ENCODE assay signal across 8 cellular contexts in genomic region chr17:50270430-50271172, GRCh38. TPM values are rescaled to one million over a fixed set of nuclear protein-coding genes. Genes with fewer than 3 reads are reported as not detected.
DNase-seq lines count a peak whose midpoint lies in the region; ATAC-seq and TF ChIP-seq lines count a peak whose summit lies in the region.

No MANE protein-coding gene starts in this region.

- CTCF ChIA-PET in AG04449 (lab: Yijun Ruan, JAX) = interaction anchor here (0.6 to 19.7 kb wide), 11 partner anchors 8 to 131 kb away, joined by 3 to 489 read pairs (median 17); partner anchors contain the start of genes COL1A1 and SGCA

- H3K27me3 ChIP-seq in esophagus muscularis mucosa (peaks cover 0 to 5% (median 0%) of the 10 kb centered on the region in 4 donors), muscle layer of colon (ENCODE audit: control insufficient read depth in 1 of 2, insufficient read depth in 2 of 2, low read length in 2 of 2) (no peaks in the 10 kb centered on the region)

- TF ChIP-seq CTCF in AG04449 (IDR thresholded peaks at IDR 0.05; ENCODE audit: insufficient read depth, low read length, missing control alignments) = no peak
- TF ChIP-seq CTCF in LNCAP (IDR thresholded peaks at IDR 0.05) = peak; percentile 17; the same call in 1 of the 2 replicates
- no peak for TF ChIP-seq CTCF in esophagus muscularis mucosa (IDR thresholded peaks at IDR 0.05)

- DNase-seq in AG04449 (ENCODE audit: low read depth, low spot score) (no peak), esophagus muscularis mucosa (ENCODE audit: extremely low spot score) (no peak), NCI-H748 (lab: John Stamatoyannopoulos, UW; ENCODE audit: unreplicated experiment) (no peak), NCI-H510A (lab: John Stamatoyannopoulos, UW) (no peak)
- no peak for DNase-seq in activated CD4-positive, alpha-beta T cell treated with anti-CD3 and anti-CD28 coated beads for 1 hour

- H3K36me3 ChIP-seq in esophagus muscularis mucosa (no peaks in the 10 kb centered on the region), muscle layer of colon (ENCODE audit: insufficient read depth, low read length) (no peaks in the 10 kb centered on the region)

- H3K4me1 ChIP-seq in esophagus muscularis mucosa (peaks cover 28 to 66% (median 48%) of the 10 kb centered on the region in 4 donors), muscle layer of colon (ENCODE audit: insufficient read depth, low read length) (peaks cover 60% of the 10 kb centered on the region)

- POLR2A ChIA-PET in AG04449 (lab: Yijun Ruan, JAX) = interaction anchor here (1.0 to 30.0 kb wide), 2 partner anchors 51 to 79 kb away, joined by 9 to 2316 read pairs; partner anchors contain the start of gene COL1A1

- H3K9me3 ChIP-seq in esophagus muscularis mucosa = no peaks in the 10 kb centered on the region
- no peaks in the 10 kb centered on the region for H3K9me3 ChIP-seq in muscle layer of colon (ENCODE audit: low read length)

- WGBS in esophagus muscularis mucosa = 64% methylated on average over 3 of the region's 19 CpGs

- H3K4me3 ChIP-seq in AG04449 (ENCODE audit: low read depth, low read length) (peak overlapping the region; percentile 53), esophagus muscularis mucosa (no peak overlapping the region), muscle layer of colon (ENCODE audit: low read depth in 1 of 2, low read length in 2 of 2) (peak overlapping the region in 1 of 2 donors; percentile 13)

- intact Hi-C loops in esophagus muscularis mucosa (cut with DNase I) = no loop called here

- H3K27ac ChIP-seq in esophagus muscularis mucosa (replicated peaks in 1 of 4) (peak overlapping the region; percentile 12 to 59 (median 58)), muscle layer of colon (ENCODE audit: low read depth, low read length) (peak overlapping the region; percentile 70)

- no peak overlapping the region for H3K9ac ChIP-seq in muscle layer of colon (ENCODE audit: low read length)

- no peak for TF ChIP-seq EP300 in esophagus muscularis mucosa (IDR thresholded peaks at IDR 0.05)

- TF ChIP-seq POLR2A in esophagus muscularis mucosa (IDR thresholded peaks at IDR 0.05; ENCODE audit: low read depth) = no peak

- no peak for ATAC-seq in GM19035 (IDR thresholded peaks at IDR 0.05; ENCODE audit: unreplicated experiment)

RNA-seq across cellular contexts. Expression of gene TMEM92, which starts 3.7 kb away (rescaled TPM):
- total RNA-seq in esophagus muscularis mucosa = under 1 TPM in 1 of 4 donors, not detected in 3; 0.80 TPM
